19 cellular contexts compared by ENCODE assay signal in the genomic region with DNA sequence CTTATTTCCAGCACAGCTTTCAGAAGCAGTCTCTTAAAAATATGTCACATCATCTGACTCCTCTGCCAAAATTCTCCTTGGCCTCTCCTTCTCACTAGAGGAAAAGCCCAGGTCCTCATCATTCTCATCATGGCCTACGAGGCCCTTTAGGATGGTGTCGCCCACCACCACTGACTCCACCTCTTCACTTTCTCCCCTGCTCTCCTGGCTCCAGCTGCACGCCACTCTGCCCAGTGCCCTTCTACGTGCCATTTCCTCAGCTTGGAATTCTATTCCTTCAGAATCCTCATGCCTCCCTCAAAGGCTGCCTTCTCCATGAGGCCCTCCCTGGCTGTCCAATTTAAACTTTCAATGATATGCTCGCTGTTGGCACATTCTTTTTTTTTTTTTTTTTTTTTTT. TPM values are rescaled to one million over a fixed set of nuclear protein-coding genes. Genes with fewer than 3 reads are reported as not detected.
DNase-seq lines count a peak whose midpoint lies in the region; ATAC-seq, FAIRE-seq and TF ChIP-seq lines count a peak whose summit lies in the region.
"Had no signal": no experiment of that assay in that cellular context is flagged by ENCODE, and none has a peak within 500 bp of the region (broad histone marks: within the 10 kb centered on the region; RNA-seq: fewer than 3 reads in every experiment).

No MANE protein-coding gene starts in this region.

- FAIRE-seq in keratinocyte (lab: Jason Lieb, UNC): no peak
- FAIRE-seq: H1 had no signal

- H3K27me3 ChIP-seq in keratinocyte (ENCODE audit: control insufficient read depth, extremely low read depth, insufficient read depth, low read length): no peaks in the 10 kb centered on the region
- H3K27me3 ChIP-seq: hepatocyte had no signal

- no peak overlapping the region for H3K4me3 Mint-ChIP-seq in T-helper 2 cell treated with Interferon-gamma antibody and Interleukin-4, amounts not matched to agents 5 μg/mL and 100 μg/mL, for 36 hours
- no peak overlapping the region for H3K4me3 Mint-ChIP-seq in T-helper 17 cell
- H3K4me3 Mint-ChIP-seq in stimulated activated memory B cell treated with anti-CD40 and anti-IgM and Interleukin-4, amounts not matched to agents 10 μg/mL and 1 μg/mL and 100 μg/mL, for 72 hours: no peak overlapping the region
- H3K4me3 Mint-ChIP-seq: activated T-cell treated with anti-CD3 and anti-CD28 coated beads, Interleukin-2, amount 50 U/mL, for 4 hours; stimulated activated naive CD8-positive, alpha-beta T cell treated with anti-CD3 and anti-CD28 coated beads, Interleukin-15, amount 100 ng/mL, for 72 hours had no signal

- H4K20me1 ChIP-seq in keratinocyte (ENCODE audit: control insufficient read depth, extremely low read depth, insufficient read depth, low read length): no peaks in the 10 kb centered on the region

- no peaks in the 10 kb centered on the region for H3K9me1 ChIP-seq in keratinocyte (ENCODE audit: control insufficient read depth, extremely low read depth, insufficient read depth, low read length)

- peaks cover 45% of the 10 kb centered on the region for H3K4me1 Mint-ChIP-seq in T-helper 2 cell treated with Interferon-gamma antibody and Interleukin-4, amounts not matched to agents 5 μg/mL and 100 μg/mL, for 36 hours (ENCODE audit: low read depth)
- peaks cover 30% of the 10 kb centered on the region for H3K4me1 Mint-ChIP-seq in T-helper 17 cell
- peaks cover 82% of the 10 kb centered on the region for H3K4me1 Mint-ChIP-seq in stimulated activated memory B cell treated with anti-CD40 and anti-IgM and Interleukin-4, amounts not matched to agents 10 μg/mL and 1 μg/mL and 100 μg/mL, for 72 hours

- no peak for ATAC-seq in T-helper 17 cell
- ATAC-seq in stimulated activated memory B cell treated with anti-CD40 and anti-IgM and Interleukin-4, amounts not matched to agents 10 μg/mL and 1 μg/mL and 100 μg/mL, for 72 hours: no peak
- ATAC-seq in GM21526 (IDR thresholded peaks at IDR 0.05; ENCODE audit: low FRiP score, unreplicated experiment): no peak
- ATAC-seq: activated T-cell treated with anti-CD3 and anti-CD28 coated beads, Interleukin-2, amount 50 U/mL, for 4 hours; stimulated activated naive CD8-positive, alpha-beta T cell treated with anti-CD3 and anti-CD28 coated beads, Interleukin-15, amount 100 ng/mL, for 72 hours had no signal

- DNase-seq in T-helper 2 cell treated with Interferon-gamma antibody and Interleukin-4, amounts not matched to agents 5 μg/mL and 100 μg/mL, for 36 hours (ENCODE audit: low spot score): no peak
- DNase-seq in T-helper 2 cell: no peak
- DNase-seq in T-helper 17 cell: no peak
- no peak for DNase-seq in keratinocyte (ENCODE audit: low read depth, low spot score)
- DNase-seq in NCI-H1694 treated with DMSO at 0.1 percent for 48 hours (lab: John Stamatoyannopoulos, UW): no peak
- DNase-seq in SHP77 treated with DMSO at 0.1 percent for 48 hours (lab: John Stamatoyannopoulos, UW): no peak
- DNase-seq: activated CD4-positive, alpha-beta T cell treated with anti-CD3 and anti-CD28 coated beads for 4 hours; activated T-cell treated with anti-CD3 and anti-CD28 coated beads, Interleukin-2, amount 50 U/mL, for 4 hours; amniotic stem cell; nucleus accumbens; stimulated activated naive CD8-positive, alpha-beta T cell treated with anti-CD3 and anti-CD28 coated beads, Interleukin-15, amount 100 ng/mL, for 72 hours had no signal

- H3K79me2 ChIP-seq in keratinocyte (ENCODE audit: control insufficient read depth, insufficient read depth, low read length): no peaks in the 10 kb centered on the region
- H3K79me2 ChIP-seq: hepatocyte had no signal

- no peaks in the 10 kb centered on the region for H3K36me3 Mint-ChIP-seq in T-helper 2 cell treated with Interferon-gamma antibody and Interleukin-4, amounts not matched to agents 5 μg/mL and 100 μg/mL, for 36 hours (ENCODE audit: low read depth)
- peaks cover 2% of the 10 kb centered on the region for H3K36me3 Mint-ChIP-seq in T-helper 17 cell (ENCODE audit: low read depth)
- no peaks in the 10 kb centered on the region for H3K36me3 Mint-ChIP-seq in stimulated activated memory B cell treated with anti-CD40 and anti-IgM and Interleukin-4, amounts not matched to agents 10 μg/mL and 1 μg/mL and 100 μg/mL, for 72 hours

- peaks cover 39% of the 10 kb centered on the region for H3K4me1 ChIP-seq in keratinocyte (ENCODE audit: control insufficient read depth, extremely low read depth, insufficient read depth, low read length)

- peak overlapping the region; percentile 10 for H3K27ac Mint-ChIP-seq in T-helper 2 cell treated with Interferon-gamma antibody and Interleukin-4, amounts not matched to agents 5 μg/mL and 100 μg/mL, for 36 hours
- peak overlapping the region; percentile 54 for H3K27ac Mint-ChIP-seq in T-helper 17 cell
- peak overlapping the region; percentile 47 for H3K27ac Mint-ChIP-seq in stimulated activated memory B cell treated with anti-CD40 and anti-IgM and Interleukin-4, amounts not matched to agents 10 μg/mL and 1 μg/mL and 100 μg/mL, for 72 hours
- H3K27ac Mint-ChIP-seq: stimulated activated naive CD8-positive, alpha-beta T cell treated with anti-CD3 and anti-CD28 coated beads, Interleukin-15, amount 100 ng/mL, for 72 hours had no signal

- no peak overlapping the region for H2AFZ ChIP-seq in keratinocyte (ENCODE audit: control insufficient read depth, low read length)
- H2AFZ ChIP-seq: hepatocyte had no signal

- no peaks in the 10 kb centered on the region for H3K9me3 Mint-ChIP-seq in T-helper 2 cell treated with Interferon-gamma antibody and Interleukin-4, amounts not matched to agents 5 μg/mL and 100 μg/mL, for 36 hours
- peaks cover 4% of the 10 kb centered on the region for H3K9me3 Mint-ChIP-seq in stimulated activated memory B cell treated with anti-CD40 and anti-IgM and Interleukin-4, amounts not matched to agents 10 μg/mL and 1 μg/mL and 100 μg/mL, for 72 hours
- H3K9me3 Mint-ChIP-seq: activated T-cell treated with anti-CD3 and anti-CD28 coated beads, Interleukin-2, amount 50 U/mL, for 4 hours; stimulated activated naive CD8-positive, alpha-beta T cell treated with anti-CD3 and anti-CD28 coated beads, Interleukin-15, amount 100 ng/mL, for 72 hours had no signal

- no peak for TF ChIP-seq CTCF in keratinocyte (optimal IDR thresholded peaks at IDR 0.05 in 1 of 3, IDR thresholded peaks at IDR 0.05 in 1 of 3, conservative IDR thresholded peaks at IDR 0.05 in 1 of 3; ENCODE audit: extremely low read depth in 1 of 3, insufficient read depth in 2 of 3, low read length in 3 of 3)

- dilution Hi-C loops in keratinocyte (cut with MboI; ENCODE audit: extremely low pct_ligation_motif_present, low sequenced_read_pairs): no loop called here

- H3K27me3 Mint-ChIP-seq in T-helper 2 cell treated with Interferon-gamma antibody and Interleukin-4, amounts not matched to agents 5 μg/mL and 100 μg/mL, for 36 hours (ENCODE audit: low read depth): no peaks in the 10 kb centered on the region
- no peaks in the 10 kb centered on the region for H3K27me3 Mint-ChIP-seq in T-helper 17 cell
- H3K27me3 Mint-ChIP-seq in stimulated activated memory B cell treated with anti-CD40 and anti-IgM and Interleukin-4, amounts not matched to agents 10 μg/mL and 1 μg/mL and 100 μg/mL, for 72 hours: no peaks in the 10 kb centered on the region
- H3K27me3 Mint-ChIP-seq: stimulated activated naive CD8-positive, alpha-beta T cell treated with anti-CD3 and anti-CD28 coated beads, Interleukin-15, amount 100 ng/mL, for 72 hours had no signal

- H3K9me3 ChIP-seq in T-helper 17 cell (ENCODE audit: control insufficient read depth, low read length, poor library complexity, severe bottlenecking) (no peaks in the 10 kb centered on the region), keratinocyte (ENCODE audit: control insufficient read depth, low read depth, low read length) (no peaks in the 10 kb centered on the region)

- H3K27ac ChIP-seq in keratinocyte (ENCODE audit: control insufficient read depth, insufficient read depth, low read length): peak overlapping the region; percentile 2
- H3K27ac ChIP-seq: 22Rv1 had no signal

- H3K36me3 ChIP-seq in keratinocyte (ENCODE audit: control insufficient read depth in 2 of 2, extremely low read depth in 1 of 2, insufficient read depth in 2 of 2, low read length in 2 of 2): no peaks in the 10 kb centered on the region

- H3K4me2 ChIP-seq in keratinocyte (ENCODE audit: control insufficient read depth, extremely low read depth, insufficient read depth, low read depth, low read length): peak overlapping the region; percentile 66
- H3K4me2 ChIP-seq: hepatocyte had no signal

- no peak overlapping the region for H3K9ac ChIP-seq in keratinocyte (ENCODE audit: control insufficient read depth, extremely low read depth, insufficient read depth, low read length)

- no peak overlapping the region for H3K4me3 ChIP-seq in keratinocyte (ENCODE audit: control insufficient read depth in 2 of 3, extremely low read depth in 1 of 3, insufficient read depth in 2 of 3, low read depth in 1 of 3, low read length in 3 of 3)
- H3K4me3 ChIP-seq: coronary artery, hepatocyte had no signal

RNA-seq across cellular contexts. Expression of gene BTG2, which starts 25.3 kb away (rescaled TPM):
- 100 to 1,000 TPM; 584 to 606 TPM for total RNA-seq in T-helper 17 cell
- 52.4 to 230 TPM (median 117 TPM) in 3 replicates for polyA plus RNA-seq in keratinocyte
- 28.0 TPM for polyA plus RNA-seq in keratinocyte (2011; ENCODE audit: low read depth)
- polyA plus RNA-seq in keratinocyte (2011; cell fraction: cytosol; rRNA removed): 84.3 and 101 TPM in 2 replicates
- polyA plus RNA-seq in keratinocyte (2011; cell fraction: nucleus; rRNA removed): 278 and 325 TPM in 2 replicates
- polyA plus RNA-seq in keratinocyte (2012; ENCODE audit: low replicate concordance): 34.6 and 187 TPM in 2 replicates
- 23.8 to 191 TPM (median 82.3 TPM) in 3 replicates for polyA minus RNA-seq in keratinocyte
- polyA minus RNA-seq in keratinocyte (2011; cell fraction: cytosol; rRNA and poly(A)+ RNA removed): 155 TPM
- polyA minus RNA-seq in keratinocyte (2011; cell fraction: nucleus; rRNA and poly(A)+ RNA removed): 145 and 173 TPM in 2 replicates

RNA-seq across cellular contexts. Expression of gene CHIT1, which starts 50.6 kb away (rescaled TPM):
- total RNA-seq in T-helper 17 cell: 1 to 10 TPM in 1 of 2 donors, under 1 TPM in 1; 0.13 to 1.0 TPM
- polyA plus RNA-seq in keratinocyte: 0.14 TPM in 1 of 3 replicates, not detected in the others
- not detected for polyA plus RNA-seq in keratinocyte (2011; ENCODE audit: low read depth)
- polyA plus RNA-seq in keratinocyte (2011; cell fraction: cytosol; rRNA removed): not detected in 2 replicates
- polyA plus RNA-seq in keratinocyte (2011; cell fraction: nucleus; rRNA removed): 0.06 and 0.08 TPM in 2 replicates
- not detected in 2 replicates for polyA plus RNA-seq in keratinocyte (2012; ENCODE audit: low replicate concordance)
- polyA minus RNA-seq in keratinocyte: 0.03 TPM in 2 of 3 replicates, not detected in the other
- not detected for polyA minus RNA-seq in keratinocyte (2011; cell fraction: cytosol; rRNA and poly(A)+ RNA removed)
- 0.16 TPM in 1 of 2 replicates, not detected in the other for polyA minus RNA-seq in keratinocyte (2011; cell fraction: nucleus; rRNA and poly(A)+ RNA removed)
- total RNA-seq: Daoy, H1, RPMI7951 had no signal
- polyA plus RNA-seq: H1 had no signal
